In the genomic region with DNA sequence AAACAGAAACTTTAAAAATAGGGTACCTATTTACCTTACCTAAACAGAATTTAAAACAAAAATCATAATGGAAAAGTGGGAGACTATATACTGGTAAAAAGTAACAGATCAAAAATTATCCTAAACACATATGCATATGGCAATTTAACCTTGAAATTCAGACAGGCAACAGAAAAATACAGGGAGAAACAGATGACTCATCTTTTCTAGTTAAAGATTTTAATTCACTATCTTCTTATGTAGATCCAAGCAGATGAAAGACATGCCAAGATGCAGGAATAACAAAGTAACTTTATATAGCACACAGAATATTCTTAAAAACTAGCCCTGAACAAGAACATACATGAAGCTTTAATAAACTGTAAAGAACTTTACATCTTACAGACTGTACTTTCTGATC, we compare ENCODE assay signal across 21 cellular contexts.
"Had no signal": no experiment of that assay in that cellular context is flagged by ENCODE, and none has a peak within 500 bp of the region (broad histone marks: within the 10 kb centered on the region; RNA-seq: fewer than 3 reads in every experiment).

No MANE protein-coding gene starts in this region.

- H3K27ac ChIP-seq: ascending aorta, esophagus muscularis mucosa, foreskin keratinocyte, lower lobe of right lung, parathyroid adenoma, thoracic aorta, upper lobe of left lung, WERI-Rb-1 had no signal

- H3K9me3 ChIP-seq: ascending aorta, esophagus muscularis mucosa, lower lobe of right lung, thoracic aorta, upper lobe of left lung had no signal

- FAIRE-seq: bronchial epithelial cell had no signal

- H3K9ac ChIP-seq: parathyroid adenoma had no signal

- H3K4me3 ChIP-seq: ascending aorta, esophagus muscularis mucosa, lower lobe of right lung, smooth muscle cell, thoracic aorta, upper lobe of left lung had no signal

- H3K4me2 ChIP-seq: smooth muscle cell had no signal

- ATAC-seq: foreskin keratinocyte; lower lobe of right lung; natural killer cell; sciatic nerve; stimulated activated memory B cell treated with anti-CD40 and anti-IgM and Interleukin-4, amounts not matched to agents 10 μg/mL and 1 μg/mL and 100 μg/mL, for 72 hours had no signal

- H3K27me3 ChIP-seq: ascending aorta, esophagus muscularis mucosa, foreskin keratinocyte, upper lobe of left lung had no signal

- H3K4me1 ChIP-seq: ascending aorta, lower lobe of right lung had no signal

- H2AFZ ChIP-seq: parathyroid adenoma had no signal

- DNase-seq: activated CD4-positive, alpha-beta T cell treated with anti-CD3 and anti-CD28 coated beads for 1 hour; activated CD8-positive, alpha-beta memory T cell treated with anti-CD3 and anti-CD28 coated beads for 24 hours; activated CD8-positive, alpha-beta memory T cell treated with anti-CD3 and anti-CD28 coated beads, Interleukin-2, amount 50 U/mL, for 48 hours; effector CD8-positive, alpha-beta T cell; foreskin keratinocyte; glutamatergic neuron; hippocampal formation; islet precursor cell; lower lobe of right lung; natural killer cell; stimulated activated CD4-positive, alpha-beta T cell treated with anti-CD3 and anti-CD28 coated beads, Interleukin-4, amount 100 ng/mL, for 24 hours; upper lobe of left lung; WERI-Rb-1 had no signal

- H3K36me3 ChIP-seq: thoracic aorta had no signal
